In the genomic region with DNA sequence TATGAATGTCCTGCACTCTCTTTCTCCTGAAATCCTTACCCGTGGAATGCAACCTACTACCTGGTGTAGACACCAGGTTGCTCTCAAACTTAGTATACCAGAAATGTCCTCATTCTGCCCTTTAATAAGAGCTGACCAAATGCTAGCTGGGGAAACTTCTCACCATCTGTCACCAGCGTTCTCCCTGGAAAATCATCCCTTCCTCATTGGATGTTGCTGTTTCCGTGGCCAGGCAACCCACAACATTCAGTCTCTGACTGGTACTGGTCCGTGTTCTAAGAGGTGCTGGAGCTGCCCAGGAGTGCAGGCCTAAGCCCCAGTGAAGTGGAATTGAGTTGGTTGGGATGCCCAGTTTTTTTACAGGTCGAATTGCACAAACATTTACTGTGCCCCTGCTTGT, we compare ENCODE assay signal across 26 cellular contexts. TPM values are rescaled to one million over a fixed set of nuclear protein-coding genes. Genes with fewer than 3 reads are reported as not detected.
DNase-seq lines count a peak whose midpoint lies in the region; FAIRE-seq and TF ChIP-seq lines count a peak whose summit lies in the region.
"Had no signal": no experiment of that assay in that cellular context is flagged by ENCODE, and none has a peak within 500 bp of the region (broad histone marks: within the 10 kb centered on the region; RNA-seq: fewer than 3 reads in every experiment).

No MANE protein-coding gene starts in this region.

- peaks cover 65% of the 10 kb centered on the region for H3K36me3 Mint-ChIP-seq in Caco-2 (ENCODE audit: insufficient read depth, unreplicated experiment)
- H3K36me3 Mint-ChIP-seq in neural crest cell (ENCODE audit: low read depth), result no peaks in the 10 kb centered on the region

- POLR2A ChIA-PET in Caco-2 (lab: Charles Lee), result no interaction called here

- H3K27me3 Mint-ChIP-seq in Caco-2 (ENCODE audit: insufficient read depth, unreplicated experiment) (no peaks in the 10 kb centered on the region), neural crest cell (ENCODE audit: low read depth) (no peaks in the 10 kb centered on the region)
- H3K27me3 Mint-ChIP-seq: CD4-positive, alpha-beta T cell; IgD-negative memory B cell had no signal

- no peaks in the 10 kb centered on the region for H3K4me1 ChIP-seq in Caco-2

- no peak overlapping the region for H3K4me3 ChIP-seq in Caco-2 (ENCODE audit: low read depth, low read length)
- H3K4me3 ChIP-seq: BLaER1, MG63, SK-N-MC had no signal

- H3K27me3 ChIP-seq in Caco-2 (replicated peaks; ENCODE audit: control insufficient read depth, insufficient read depth, low read length), result no peaks in the 10 kb centered on the region
- H3K27me3 ChIP-seq: BLaER1, MG63 had no signal

- no peaks in the 10 kb centered on the region for H3K9me3 ChIP-seq in Caco-2
- H3K9me3 ChIP-seq: BLaER1, MG63 had no signal

- peak; percentile 83 for FAIRE-seq in HTR-8/SVneo (lab: Jason Lieb, UNC)
- FAIRE-seq: GM18507, GM19239 had no signal

- no peak for TF ChIP-seq CTCF in Caco-2 (IDR thresholded peaks at IDR 0.05; ENCODE audit: insufficient read depth in 1 of 2, low read depth in 1 of 2, low read length in 1 of 2, severe bottlenecking in 1 of 2, unreplicated experiment in 1 of 2)
- TF ChIP-seq CTCF in neural crest cell (conservative IDR thresholded peaks at IDR 0.05), result no peak

- CTCF ChIA-PET in Caco-2 (lab: Charles Lee), result interaction anchor here (1.0 kb wide), 1 partner anchor 31 kb away, joined by 3 read pairs; no protein-coding TSS in a partner anchor

- H3K9me3 Mint-ChIP-seq in Caco-2 (ENCODE audit: unreplicated experiment) (no peaks in the 10 kb centered on the region), neural crest cell (no peaks in the 10 kb centered on the region)
- H3K9me3 Mint-ChIP-seq: CD4-positive, alpha-beta T cell; IgD-negative memory B cell had no signal

- no TSS peak for BruUV-seq in Caco-2 (replicated peaks; lab: Mats Ljungman, UMichigan)

- H3K36me3 ChIP-seq in Caco-2 (ENCODE audit: control insufficient read depth, insufficient read depth, low read length), result no peaks in the 10 kb centered on the region; the same call in 1 of the 2 replicates
- H3K36me3 ChIP-seq: MG63 had no signal

- H3K27ac Mint-ChIP-seq in Caco-2 (ENCODE audit: unreplicated experiment) (peak overlapping the region; percentile 76), neural crest cell (ENCODE audit: unreplicated experiment) (peak overlapping the region; percentile 8)
- H3K27ac Mint-ChIP-seq: CD4-positive, alpha-beta T cell had no signal

- no peak for DNase-seq in Caco-2
- DNase-seq in HTR-8/SVneo (ENCODE audit: insufficient read length, low spot score), result no peak
- peak; percentile 89 for DNase-seq in cerebellar cortex (ENCODE audit: low spot score)
- DNase-seq in neural crest cell (ENCODE audit: low read depth, low spot score), result no peak
- no peak for DNase-seq in dermis blood vessel endothelial cell
- DNase-seq in activated naive CD4-positive, alpha-beta T cell (lab: John Stamatoyannopoulos, UW), result no peak
- DNase-seq in HUDEP-2 (lab: John Stamatoyannopoulos, UW; ENCODE audit: unreplicated experiment in 76 of 76), result no peak
- DNase-seq: ACHN; CD4-positive, alpha-beta T cell; COR-L47; DMS153; GDM1; GOT3; Kasumi-1; MG63; NCI-H1417; NCI-H1694 treated with DMSO at 0.1 percent for 48 hours; NCI-H446 treated with DMSO at 0.1 percent for 48 hours; NCI-H526 treated with DMSO at 0.1 percent for 48 hours; OCI-M1; SHP77 treated with DMSO at 0.1 percent for 48 hours had no signal

- peaks cover under 1% of the 10 kb centered on the region for H3K4me1 Mint-ChIP-seq in Caco-2 (ENCODE audit: low read depth, unreplicated experiment)
- peaks cover 1% of the 10 kb centered on the region for H3K4me1 Mint-ChIP-seq in neural crest cell

- intact Hi-C loops in Caco-2 (cut with micrococcal nuclease; ENCODE audit: unreplicated experiment), result no loop called here

- H3K4me3 Mint-ChIP-seq in Caco-2 (ENCODE audit: unreplicated experiment), result no peak overlapping the region
- H3K4me3 Mint-ChIP-seq in neural crest cell, result no peak overlapping the region
- H3K4me3 Mint-ChIP-seq: CD4-positive, alpha-beta T cell had no signal

RNA-seq across cellular contexts. Expression of gene KLC2, which starts 29.8 kb away (rescaled TPM):
- total RNA-seq in Caco-2 (2022) (49.5 and 53.1 TPM in 2 replicates), neural crest cell (64.5 and 70.8 TPM in 2 replicates), dermis blood vessel endothelial cell (18.0 and 18.5 TPM in 2 replicates)

RNA-seq across cellular contexts. Expression of gene RAB1B, which starts 40.7 kb away (rescaled TPM):
- total RNA-seq in Caco-2 (2022) (128 and 132 TPM in 2 replicates), neural crest cell (114 and 116 TPM in 2 replicates), dermis blood vessel endothelial cell (77.8 and 196 TPM in 2 replicates)

RNA-seq across cellular contexts. Expression of gene CNIH2, which starts 50.3 kb away (rescaled TPM):
- total RNA-seq in Caco-2 (2022), result 4.9 and 6.1 TPM in 2 replicates
- total RNA-seq in neural crest cell, result 44.6 and 46.0 TPM in 2 replicates
- not detected in 2 replicates for total RNA-seq in dermis blood vessel endothelial cell
